Comparison of ENCODE assay signal across 27 cellular contexts in the genomic region with DNA sequence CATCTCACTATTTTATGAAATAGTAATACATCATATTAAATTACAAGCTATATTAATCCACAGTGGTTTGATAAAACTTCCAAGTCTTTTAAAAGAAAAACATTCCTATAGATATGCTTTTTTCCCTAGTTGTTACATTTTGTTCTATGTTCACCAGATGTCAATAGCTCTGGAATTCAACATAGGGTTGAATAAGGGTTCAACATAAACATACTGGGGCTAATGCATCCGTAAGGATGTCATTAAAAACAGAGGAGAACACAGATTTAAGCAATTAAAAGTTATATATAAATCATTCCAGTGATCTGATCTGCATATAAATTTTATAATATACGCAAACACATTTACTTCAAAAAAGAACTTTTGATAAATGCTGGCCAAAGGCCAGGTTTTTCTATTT. TPM values are rescaled to one million over a fixed set of nuclear protein-coding genes. Genes with fewer than 3 reads are reported as not detected.
"Had no signal": no experiment of that assay in that cellular context is flagged by ENCODE, and none has a peak within 500 bp of the region (broad histone marks: within the 10 kb centered on the region; RNA-seq: fewer than 3 reads in every experiment).

No MANE protein-coding gene starts in this region.

- DNase-seq: activated CD4-positive, alpha-beta T cell treated with anti-CD3 and anti-CD28 coated beads for 48 hours; activated CD4-positive, alpha-beta T cell treated with anti-CD3 and anti-CD28 coated beads, Interleukin-2, amount 50 U/mL, for 48 hours; activated CD4-positive, CD25-positive, alpha-beta regulatory T cell treated with anti-CD3 and anti-CD28 coated beads, Interleukin-2, amount 50 U/mL, for 72 hours; activated CD8-positive, alpha-beta memory T cell treated with anti-CD3 and anti-CD28 coated beads, Interleukin-2, amount 10 ng/mL, durations not matched to agents 7 days and 5 days; activated effector memory CD4-positive, alpha-beta T cell treated with Interleukin-2 at 50 U/mL for 16 hours; activated naive CD4-positive, alpha-beta T cell treated with Interleukin-2 at 50 U/mL for 16 hours; activated naive CD8-positive, alpha-beta T cell treated with anti-CD3 and anti-CD28 coated beads, Interleukin-2, amount 50 U/mL, for 24 hours; activated T-cell treated with anti-CD3 and anti-CD28 coated beads, Interleukin-2, amount 50 U/mL, for 24 hours; amniotic stem cell; KG1; NCI-H1092; NCI-H1417; NCI-H1930; NCI-H2171; NCI-H2227 treated with DMSO at 0.1 percent for 48 hours; NCI-H446 treated with DMSO at 0.1 percent for 48 hours; NCI-H524 treated with DMSO at 0.1 percent for 48 hours; NCI-H748 treated with DMSO at 0.1 percent for 48 hours; Right ventricle myocardium superior; SJCRH30; SW 1271 had no signal

- H3K4me3 ChIP-seq: ascending aorta, cardiac muscle cell, SJCRH30 had no signal

- H3K27ac ChIP-seq: ascending aorta, cardiac muscle cell, SJCRH30 had no signal

- ATAC-seq: activated CD8-positive, alpha-beta memory T cell treated with anti-CD3 and anti-CD28 coated beads, Interleukin-2, amount 10 ng/mL, durations not matched to agents 7 days and 5 days; activated naive CD4-positive, alpha-beta T cell treated with anti-CD3 and anti-CD28 coated beads, Interleukin-2, amount 50 U/mL, for 72 hours; activated naive CD8-positive, alpha-beta T cell treated with anti-CD3 and anti-CD28 coated beads, Interleukin-2, amount 50 U/mL, for 24 hours; SK-N-SH treated with all-trans-retinoic acid at 6 μM for 48 hours; WTC11 had no signal

- H3K36me3 ChIP-seq: ascending aorta, cardiac muscle cell, SJCRH30 had no signal

- H3K4me1 ChIP-seq: ascending aorta, SJCRH30 had no signal

- H3K27me3 ChIP-seq: ascending aorta, cardiac muscle cell, SJCRH30 had no signal

- H3K9me3 ChIP-seq: ascending aorta, SJCRH30 had no signal

RNA-seq across cellular contexts. Expression of a gene that starts 32.5 kb away (rescaled TPM):
- total RNA-seq: cardiac muscle cell, RPMI7951 had no signal
